Comparison of ENCODE assay signal across 8 cellular contexts in genomic region chr20:62123450-62124118, GRCh38. TPM values are rescaled to one million over a fixed set of nuclear protein-coding genes. Genes with fewer than 3 reads are reported as not detected.
A peak's percentile ranks its signal among the peaks of the same experiment; 100 is the strongest.
DNase-seq lines count a peak whose midpoint lies in the region; ATAC-seq and TF ChIP-seq lines count a peak whose summit lies in the region.

No MANE protein-coding gene starts in this region.

- H3K27ac ChIP-seq in Peyer's patch (peak overlapping the region; percentile 83 to 97 (median 92)), esophagus (ENCODE audit: low read depth in 2 of 2, low read length in 1 of 2) (peak overlapping the region; percentile 86 to 88), prostate gland (peak overlapping the region; percentile 78 to 96)

- 24 to 26% methylated on average over 19 of the region's 19 CpGs for WGBS in esophagus, 2 donors
- 21% methylated on average over 14 of the region's 19 CpGs for WGBS in prostate gland

- TF ChIP-seq POLR2A in Peyer's patch (IDR thresholded peaks at IDR 0.05) (no peak), prostate gland (IDR thresholded peaks at IDR 0.05) (no peak)

- H3K4me3 ChIP-seq in GM08714 (ENCODE audit: low read length): peak overlapping the region; percentile 79
- peak overlapping the region; percentile 69 to 99 (median 95) for H3K4me3 ChIP-seq in Peyer's patch
- H3K4me3 ChIP-seq in esophagus (ENCODE audit: low read depth in 1 of 2, low read length in 2 of 2): peak overlapping the region; percentile 78 to 84
- H3K4me3 ChIP-seq in prostate gland: peak overlapping the region; percentile 82 to 93

- H3K36me3 ChIP-seq in Peyer's patch (peaks cover 0 to 42% (median 0%) of the 10 kb centered on the region in 3 donors), esophagus (ENCODE audit: control insufficient read depth in 2 of 2, insufficient read depth in 2 of 2, low read length in 1 of 2) (peaks cover 15 to 23% of the 10 kb centered on the region in 2 donors), prostate gland (peaks cover 11 to 26% of the 10 kb centered on the region in 2 donors)

- TF ChIP-seq CTCF in Peyer's patch (IDR thresholded peaks at IDR 0.05) (no peak), prostate gland (IDR thresholded peaks at IDR 0.05) (no peak), GM13977 (IDR thresholded peaks at IDR 0.05; ENCODE audit: extremely low read depth, insufficient read depth, missing control alignments) (no peak)

- DNase-seq in Peyer's patch: no peak
- DNase-seq in prostate gland (ENCODE audit: low spot score): no peak
- DNase-seq in UCSD-AML1 (lab: John Stamatoyannopoulos, UW; ENCODE audit: unreplicated experiment): no peak
- DNase-seq in NCI-H510A (lab: John Stamatoyannopoulos, UW): no peak
- no peak for DNase-seq in GM13977 (ENCODE audit: low spot score)

- in situ Hi-C loops in GM13977 (cut with MboI; ENCODE audit: low pct_unique_long_range_greater_than_20kb, low sequenced_read_pairs, unreplicated experiment): no loop called here

- no peaks in the 10 kb centered on the region for H3K9me3 ChIP-seq in Peyer's patch
- no peaks in the 10 kb centered on the region for H3K9me3 ChIP-seq in esophagus (ENCODE audit: control insufficient read depth in 2 of 2, insufficient read depth in 1 of 2, low read depth in 1 of 2, low read length in 1 of 2)
- H3K9me3 ChIP-seq in prostate gland: no peaks in the 10 kb centered on the region

- H3K4me1 ChIP-seq in Peyer's patch: peaks cover 3 to 21% (median 10%) of the 10 kb centered on the region in 4 donors
- H3K4me1 ChIP-seq in esophagus (ENCODE audit: control insufficient read depth in 2 of 2, insufficient read depth in 2 of 2, low read length in 1 of 2): peaks cover 3 to 11% of the 10 kb centered on the region in 2 donors
- peaks cover 10% of the 10 kb centered on the region for H3K4me1 ChIP-seq in prostate gland (replicated peaks)

- no peak for ATAC-seq in GM21723 (IDR thresholded peaks at IDR 0.05; ENCODE audit: unreplicated experiment)

- H3K27me3 ChIP-seq in Peyer's patch (no peaks in the 10 kb centered on the region), esophagus (ENCODE audit: control insufficient read depth in 1 of 2, insufficient read depth in 2 of 2, low read length in 2 of 2) (no peaks in the 10 kb centered on the region), prostate gland (replicated peaks; ENCODE audit: insufficient read depth) (no peaks in the 10 kb centered on the region)

- intact Hi-C loops in prostate gland (cut with DNase I): loop anchor here (2.0 kb wide), 2 partner anchors 19 to 61 kb away; partner anchors contain the start of genes PSMA7 and SS18L1

RNA-seq across cellular contexts. Expression of gene LSM14B, which starts 1.3 kb away (rescaled TPM):
- total RNA-seq in Peyer's patch (10 to 100 TPM; 27.1 to 35.5 (median 33.3) TPM), prostate gland (10 to 100 TPM; 39.7 to 87.1 TPM)
- 10 to 100 TPM; 12.3 to 20.2 TPM for polyA plus RNA-seq in esophagus

RNA-seq across cellular contexts. Expression of gene PSMA7, which starts 19.6 kb away (rescaled TPM):
- total RNA-seq in Peyer's patch (100 to 1,000 TPM; 181 to 264 (median 228) TPM), prostate gland (100 to 1,000 TPM; 176 to 250 TPM)
- polyA plus RNA-seq in esophagus: 100 to 1,000 TPM in 1 of 2 donors, 10 to 100 TPM in 1; 96.8 to 294 TPM

RNA-seq across cellular contexts. Expression of gene SS18L1, which starts 20.0 kb away (rescaled TPM):
- total RNA-seq in Peyer's patch (10 to 100 TPM; 14.9 to 27.2 (median 24.5) TPM), prostate gland (10 to 100 TPM; 17.9 to 32.7 TPM)
- 10 to 100 TPM in 1 of 2 donors, 1 to 10 TPM in 1; 5.5 to 14.7 TPM for polyA plus RNA-seq in esophagus

RNA-seq across cellular contexts. Expression of gene TAF4, which starts 57.9 kb away (rescaled TPM):
- 10 to 100 TPM; 18.9 to 93.5 (median 31.0) TPM for total RNA-seq in Peyer's patch
- polyA plus RNA-seq in esophagus: 1 to 10 TPM; 4.2 to 5.8 TPM
- total RNA-seq in prostate gland: 10 to 100 TPM; 19.9 to 57.1 TPM

RNA-seq across cellular contexts. Expression of gene MTG2, which starts 59.2 kb away (rescaled TPM):
- total RNA-seq in Peyer's patch: 10 to 100 TPM; 23.1 to 62.2 (median 31.6) TPM
- 10 to 100 TPM; 19.4 to 25.4 TPM for polyA plus RNA-seq in esophagus
- 10 to 100 TPM; 40.0 to 53.0 TPM for total RNA-seq in prostate gland
